In the genomic region with DNA sequence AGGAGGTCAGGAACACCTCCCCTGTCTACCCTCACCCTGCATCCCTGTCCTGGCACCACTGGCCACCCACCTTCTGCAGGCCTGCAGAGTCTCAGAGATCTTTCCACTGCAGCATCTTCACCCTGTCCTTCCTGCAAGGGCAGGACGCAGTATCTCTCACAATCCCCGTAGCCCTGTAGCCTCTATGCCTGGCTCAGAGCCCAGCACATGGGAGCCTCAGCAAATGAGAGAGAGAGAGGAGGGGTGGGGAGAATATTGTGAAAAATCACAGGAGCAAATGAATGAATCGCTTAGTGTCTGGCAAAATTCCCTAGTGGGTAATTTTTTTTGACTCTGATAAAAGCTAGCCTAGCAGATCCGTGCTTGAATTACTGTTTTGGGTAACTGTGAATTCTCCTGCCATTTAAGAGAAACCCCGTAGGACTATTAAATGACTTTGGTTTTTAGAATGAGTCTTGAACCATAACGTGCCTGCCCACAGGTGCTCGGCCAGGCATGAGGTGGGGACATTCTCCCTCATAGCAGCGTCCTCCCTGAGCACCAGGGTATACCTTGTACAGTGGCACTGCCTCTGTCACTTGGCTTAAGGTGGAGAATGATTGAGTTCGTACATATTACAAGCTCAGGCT, we compare ENCODE assay signal across 12 cellular contexts.
A peak's percentile ranks its signal among the peaks of the same experiment; 100 is the strongest.
DNase-seq lines count a peak whose midpoint lies in the region; ATAC-seq and TF ChIP-seq lines count a peak whose summit lies in the region.
"Had no signal": no experiment of that assay in that cellular context is flagged by ENCODE, and none has a peak within 500 bp of the region (broad histone marks: within the 10 kb centered on the region; RNA-seq: fewer than 3 reads in every experiment).

No MANE protein-coding gene starts in this region.

- DNase-seq in COLO829 (ENCODE audit: low spot score) (peak; percentile 64), NCI-H446 (lab: John Stamatoyannopoulos, UW) (peak; percentile 63 to 87), fibroblast of lung (ENCODE audit: low read depth in 2 of 2) (peak; percentile 56 to 70), nephron progenitor cell (no peak), activated T-cell treated with anti-CD3 and anti-CD28 coated beads for 4 hours (no peak), NCI-H748 treated with DMSO at 0.1 percent for 48 hours (lab: John Stamatoyannopoulos, UW) (no peak)
- no peak for DNase-seq in natural killer cell treated with Interleukin-12 subunit alpha and Interleukin-12 subunit beta and Interleukin-15 and Interleukin-18, amount 100 ng/mL, for 72 hours (ENCODE audit: low spot score)
- DNase-seq: NCI-H524 had no signal

- H3K9me3 ChIP-seq in fibroblast of lung (ENCODE audit: control insufficient read depth, insufficient read depth, low read depth, low read length): no peaks in the 10 kb centered on the region
- H3K9me3 ChIP-seq: breast epithelium, gastroesophageal sphincter had no signal

- no peak overlapping the region for H3K4me2 ChIP-seq in fibroblast of lung (ENCODE audit: extremely low read depth, insufficient read depth, low read length)

- no peaks in the 10 kb centered on the region for H3K27me3 ChIP-seq in fibroblast of lung (ENCODE audit: control insufficient read depth, insufficient read depth, low read length)
- H3K27me3 ChIP-seq: breast epithelium, gastroesophageal sphincter had no signal

- no peaks in the 10 kb centered on the region for H3K36me3 Mint-ChIP-seq in nephron progenitor cell (ENCODE audit: low read depth)
- H3K36me3 Mint-ChIP-seq in natural killer cell treated with Interleukin-12 subunit alpha and Interleukin-12 subunit beta and Interleukin-15 and Interleukin-18, amount 100 ng/mL, for 72 hours: no peaks in the 10 kb centered on the region

- no peaks in the 10 kb centered on the region for H3K79me2 ChIP-seq in fibroblast of lung (ENCODE audit: control insufficient read depth, insufficient read depth, low read length)

- H3K4me3 Mint-ChIP-seq in nephron progenitor cell: no peak overlapping the region
- H3K4me3 Mint-ChIP-seq in natural killer cell treated with Interleukin-12 subunit alpha and Interleukin-12 subunit beta and Interleukin-15 and Interleukin-18, amount 100 ng/mL, for 72 hours: no peak overlapping the region

- no peak for ATAC-seq in HG02642 (IDR thresholded peaks at IDR 0.05; ENCODE audit: poor library complexity, unreplicated experiment)
- no peak for ATAC-seq in natural killer cell treated with Interleukin-12 subunit alpha and Interleukin-12 subunit beta and Interleukin-15 and Interleukin-18, amount 100 ng/mL, for 72 hours
- ATAC-seq: gastroesophageal sphincter had no signal

- no peak overlapping the region for H3K9ac ChIP-seq in fibroblast of lung (ENCODE audit: insufficient read depth, low read length)

- H3K4me1 ChIP-seq in fibroblast of lung (ENCODE audit: control insufficient read depth, extremely low read depth, insufficient read depth, low read length): no peaks in the 10 kb centered on the region
- H3K4me1 ChIP-seq: breast epithelium had no signal

- TF ChIP-seq CTCF in fibroblast of lung (conservative IDR thresholded peaks at IDR 0.05 in 1 of 2, IDR thresholded peaks at IDR 0.05 in 1 of 2; ENCODE audit: low read depth in 1 of 2, low read length in 2 of 2): no peak
- TF ChIP-seq CTCF in nephron progenitor cell (IDR thresholded peaks at IDR 0.05): no peak

- H2AFZ ChIP-seq in fibroblast of lung (ENCODE audit: low read length): no peak overlapping the region

- peaks cover 10% of the 10 kb centered on the region for H3K27me3 Mint-ChIP-seq in nephron progenitor cell (ENCODE audit: low read depth, poor library complexity)
- no peaks in the 10 kb centered on the region for H3K27me3 Mint-ChIP-seq in natural killer cell treated with Interleukin-12 subunit alpha and Interleukin-12 subunit beta and Interleukin-15 and Interleukin-18, amount 100 ng/mL, for 72 hours

- no peaks in the 10 kb centered on the region for H4K20me1 ChIP-seq in fibroblast of lung (ENCODE audit: control insufficient read depth, extremely low read depth, insufficient read depth, low read length)

- H3K36me3 ChIP-seq in fibroblast of lung (ENCODE audit: control insufficient read depth, insufficient read depth, low read length): no peaks in the 10 kb centered on the region
- H3K36me3 ChIP-seq: breast epithelium had no signal

- H3K27ac ChIP-seq in fibroblast of lung (ENCODE audit: insufficient read depth, low read length): no peak overlapping the region
- H3K27ac ChIP-seq: breast epithelium, C4-2B, gastroesophageal sphincter had no signal

- H3K27ac Mint-ChIP-seq in nephron progenitor cell: peak overlapping the region; percentile 12
- no peak overlapping the region for H3K27ac Mint-ChIP-seq in natural killer cell treated with Interleukin-12 subunit alpha and Interleukin-12 subunit beta and Interleukin-15 and Interleukin-18, amount 100 ng/mL, for 72 hours

- no peaks in the 10 kb centered on the region for H3K9me3 Mint-ChIP-seq in nephron progenitor cell
- no peaks in the 10 kb centered on the region for H3K9me3 Mint-ChIP-seq in natural killer cell treated with Interleukin-12 subunit alpha and Interleukin-12 subunit beta and Interleukin-15 and Interleukin-18, amount 100 ng/mL, for 72 hours

- H3K4me3 ChIP-seq in fibroblast of lung (replicated peaks in 1 of 4; ENCODE audit: control extremely low read depth in 1 of 4, insufficient read depth in 1 of 4, low read depth in 3 of 4, low read length in 4 of 4): no peak overlapping the region
- H3K4me3 ChIP-seq: breast epithelium, gastroesophageal sphincter had no signal

- peaks cover 19% of the 10 kb centered on the region for H3K4me1 Mint-ChIP-seq in nephron progenitor cell
- no peaks in the 10 kb centered on the region for H3K4me1 Mint-ChIP-seq in natural killer cell treated with Interleukin-12 subunit alpha and Interleukin-12 subunit beta and Interleukin-15 and Interleukin-18, amount 100 ng/mL, for 72 hours (ENCODE audit: low read depth in 2 of 2)

Comparison
In these comparisons a context has a peak if more than half of its experiments do, and no peak if none do; other contexts are left out.
1. DNase-seq: peak in COLO829 (single experiment), NCI-H446 (2 of 2) and fibroblast of lung (2 of 2); none in nephron progenitor cell (single experiment), activated T-cell treated with anti-CD3 and anti-CD28 coated beads for 4 hours (single experiment), NCI-H748 treated with DMSO at 0.1 percent for 48 hours (single experiment) and natural killer cell treated with Interleukin-12 subunit alpha and Interleukin-12 subunit beta and Interleukin-15 and Interleukin-18, amount 100 ng/mL, for 72 hours (single experiment).